In the genomic region with DNA sequence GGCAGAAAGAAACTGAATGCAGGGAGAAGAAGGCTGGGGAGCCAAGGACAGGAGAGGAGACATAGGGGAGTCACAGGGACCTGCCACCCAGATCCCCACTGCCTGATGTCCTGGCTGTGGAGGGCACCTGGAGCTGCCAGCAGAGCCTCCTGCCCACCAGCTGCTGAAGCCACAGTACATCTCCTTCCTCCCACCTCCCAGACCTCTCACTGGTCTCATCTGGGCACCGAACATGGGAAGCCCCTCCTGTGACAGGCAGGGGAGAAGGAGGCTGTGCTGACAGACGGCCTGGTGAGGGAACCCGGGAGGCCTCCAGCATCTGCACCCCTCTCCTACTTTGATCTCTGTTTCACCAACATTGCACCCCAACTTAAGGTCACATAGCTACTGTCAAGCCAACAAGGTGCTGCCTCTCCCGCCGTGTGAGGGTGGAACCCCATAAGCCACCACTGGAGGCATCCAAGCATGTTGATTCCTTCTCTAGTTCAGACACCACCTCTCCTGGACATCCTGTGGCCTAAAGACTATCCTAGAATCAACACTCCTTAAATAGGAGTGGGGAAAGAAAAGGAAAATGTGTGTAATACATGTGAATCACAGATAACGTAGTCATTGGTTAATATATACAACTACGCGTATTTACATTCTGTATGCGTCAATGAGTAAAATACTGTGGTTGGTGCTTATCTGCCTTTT, we compare ENCODE assay signal across 9 cellular contexts. TPM values are rescaled to one million over a fixed set of nuclear protein-coding genes. Genes with fewer than 3 reads are reported as not detected.
A peak's percentile ranks its signal among the peaks of the same experiment; 100 is the strongest.
DNase-seq lines count a peak whose midpoint lies in the region; ATAC-seq and TF ChIP-seq lines count a peak whose summit lies in the region.
"Had no signal": no experiment of that assay in that cellular context is flagged by ENCODE, and none has a peak within 500 bp of the region (broad histone marks: within the 10 kb centered on the region; RNA-seq: fewer than 3 reads in every experiment).

No MANE protein-coding gene starts in this region.

- H3K4me3 ChIP-seq in WERI-Rb-1 (ENCODE audit: low read depth, low read length) (no peak overlapping the region), endodermal cell (ENCODE audit: low read length) (no peak overlapping the region)

- H3K4me1 ChIP-seq in endodermal cell (ENCODE audit: control insufficient read depth, insufficient read depth, low read length): peaks cover 18% of the 10 kb centered on the region

- ATAC-seq in stimulated activated naive CD8-positive, alpha-beta T cell treated with anti-CD3 and anti-CD28 coated beads, Interleukin-15, amount 100 ng/mL, for 72 hours: no peak
- no peak for ATAC-seq in GM19397 (IDR thresholded peaks at IDR 0.05; ENCODE audit: unreplicated experiment)

- peak; percentile 13 for DNase-seq in activated CD4-positive, alpha-beta T cell treated with anti-CD3 and anti-CD28 coated beads for 1 hour
- DNase-seq in activated CD4-positive, alpha-beta T cell treated with anti-CD3 and anti-CD28 coated beads, Interleukin-2, amount 50 U/mL, for 4 hours: no peak
- DNase-seq in WERI-Rb-1: peak; percentile 15
- peak; percentile 49 for DNase-seq in endodermal cell
- peak in 1 of 2 donors; percentile 59 for DNase-seq in stimulated activated naive CD8-positive, alpha-beta T cell treated with anti-CD3 and anti-CD28 coated beads, Interleukin-15, amount 100 ng/mL, for 72 hours
- DNase-seq in G401 (ENCODE audit: low spot score): no peak
- DNase-seq in NCI-H1417 treated with DMSO at 0.1 percent for 48 hours (lab: John Stamatoyannopoulos, UW): no peak

- H3K36me3 ChIP-seq in WERI-Rb-1 (peaks cover 17% of the 10 kb centered on the region), endodermal cell (ENCODE audit: control insufficient read depth, insufficient read depth, low read length) (peaks cover 9% of the 10 kb centered on the region)
- H3K36me3 ChIP-seq: ascending aorta had no signal

- no peaks in the 10 kb centered on the region for H3K9me3 ChIP-seq in WERI-Rb-1 (ENCODE audit: severe bottlenecking)
- no peaks in the 10 kb centered on the region for H3K9me3 ChIP-seq in endodermal cell (ENCODE audit: control insufficient read depth, low read length)
- H3K9me3 ChIP-seq: ascending aorta had no signal

- no peaks in the 10 kb centered on the region for H3K9me3 Mint-ChIP-seq in endodermal cell
- H3K9me3 Mint-ChIP-seq in stimulated activated naive CD8-positive, alpha-beta T cell treated with anti-CD3 and anti-CD28 coated beads, Interleukin-15, amount 100 ng/mL, for 72 hours: no peaks in the 10 kb centered on the region

- H3K9ac ChIP-seq in endodermal cell (ENCODE audit: extremely low read depth, low read length, poor library complexity, severe bottlenecking): no peak overlapping the region

- no peak overlapping the region for H3K27ac Mint-ChIP-seq in endodermal cell
- H3K27ac Mint-ChIP-seq in stimulated activated naive CD8-positive, alpha-beta T cell treated with anti-CD3 and anti-CD28 coated beads, Interleukin-15, amount 100 ng/mL, for 72 hours: peak overlapping the region; percentile 92 to 98

- 91 to 96% methylated on average over 4 to 9 of the region's 9 CpGs for WGBS in endodermal cell (ENCODE audit: insufficient coverage in 1 of 2, insufficient read length in 1 of 2), 2 experiments

- peaks cover 17% of the 10 kb centered on the region for H3K4me1 Mint-ChIP-seq in endodermal cell
- peaks cover 77% of the 10 kb centered on the region for H3K4me1 Mint-ChIP-seq in stimulated activated naive CD8-positive, alpha-beta T cell treated with anti-CD3 and anti-CD28 coated beads, Interleukin-15, amount 100 ng/mL, for 72 hours

- H3K27me3 Mint-ChIP-seq in endodermal cell (ENCODE audit: insufficient read depth): peaks cover 21% of the 10 kb centered on the region
- H3K27me3 Mint-ChIP-seq in stimulated activated naive CD8-positive, alpha-beta T cell treated with anti-CD3 and anti-CD28 coated beads, Interleukin-15, amount 100 ng/mL, for 72 hours: no peaks in the 10 kb centered on the region

- no peaks in the 10 kb centered on the region for H3K27me3 ChIP-seq in WERI-Rb-1 (ENCODE audit: insufficient read depth, low read depth, severe bottlenecking)
- H3K27me3 ChIP-seq in endodermal cell (ENCODE audit: control insufficient read depth, insufficient read depth, low read length, poor library complexity, severe bottlenecking): peaks cover 11% of the 10 kb centered on the region
- H3K27me3 ChIP-seq: ascending aorta had no signal

- H3K4me3 Mint-ChIP-seq in endodermal cell: no peak overlapping the region
- peak overlapping the region; percentile 97 to 98 for H3K4me3 Mint-ChIP-seq in stimulated activated naive CD8-positive, alpha-beta T cell treated with anti-CD3 and anti-CD28 coated beads, Interleukin-15, amount 100 ng/mL, for 72 hours

- H3K36me3 Mint-ChIP-seq in endodermal cell (ENCODE audit: low read depth): peaks cover 17% of the 10 kb centered on the region

- TF ChIP-seq CTCF in WERI-Rb-1 (IDR thresholded peaks at IDR 0.05; ENCODE audit: low read depth, low read length) (peak; percentile 20; the same call in 1 of the 2 replicates), endodermal cell (conservative IDR thresholded peaks at IDR 0.05) (peak; percentile 45)

- in situ Hi-C loops in G401 (cut with HindIII; ENCODE audit: low sequenced_read_pairs): no loop called here

- H3K27ac ChIP-seq in WERI-Rb-1 (no peak overlapping the region), endodermal cell (ENCODE audit: low read depth, low read length) (no peak overlapping the region)

RNA-seq across cellular contexts. Expression of a gene that starts 3.6 kb away (rescaled TPM):
- 10 to 100 TPM; 38.4 to 52.4 TPM for total RNA-seq in endodermal cell
- 18.2 TPM for polyA plus RNA-seq in endodermal cell (2013, experiment 1 of 2)
- polyA plus RNA-seq in endodermal cell (2013, experiment 2 of 2): 18.1 TPM
- total RNA-seq in G401 (2014; rRNA removed; shearing (Covaris generic)): 3.3 and 5.6 TPM in 2 replicates

RNA-seq across cellular contexts. Expression of a gene that starts 4.6 kb away (rescaled TPM):
- 1 to 10 TPM; 1.4 to 2.8 TPM for total RNA-seq in endodermal cell
- polyA plus RNA-seq in endodermal cell (2013, experiment 1 of 2): 8.9 TPM
- polyA plus RNA-seq in endodermal cell (2013, experiment 2 of 2): 6.1 TPM
- 4.9 and 5.3 TPM in 2 replicates for total RNA-seq in G401 (2014; rRNA removed; shearing (Covaris generic))

RNA-seq across cellular contexts. Expression of a gene that starts 6.9 kb away (rescaled TPM):
- 10 to 100 TPM in 1 of 2 donors, 1 to 10 TPM in 1; 7.4 to 13.3 TPM for total RNA-seq in endodermal cell
- polyA plus RNA-seq in endodermal cell (2013, experiment 1 of 2): 6.2 TPM
- 4.8 TPM for polyA plus RNA-seq in endodermal cell (2013, experiment 2 of 2)
- total RNA-seq in G401 (2014; rRNA removed; shearing (Covaris generic)): 8.6 and 14.7 TPM in 2 replicates

RNA-seq across cellular contexts. Expression of a gene that starts 21.8 kb away (rescaled TPM):
- total RNA-seq in endodermal cell: 10 to 100 TPM; 58.9 to 61.9 TPM
- polyA plus RNA-seq in endodermal cell (2013, experiment 1 of 2): 43.3 TPM
- polyA plus RNA-seq in endodermal cell (2013, experiment 2 of 2): 41.5 TPM
- total RNA-seq in G401 (2014; rRNA removed; shearing (Covaris generic)): 37.6 and 43.0 TPM in 2 replicates

Comparison
In these comparisons a context has a peak if more than half of its experiments do, and no peak if none do; other contexts are left out.
1. DNase-seq: peak in activated CD4-positive, alpha-beta T cell treated with anti-CD3 and anti-CD28 coated beads for 1 hour (single experiment), WERI-Rb-1 (single experiment) and endodermal cell (single experiment); none in activated CD4-positive, alpha-beta T cell treated with anti-CD3 and anti-CD28 coated beads, Interleukin-2, amount 50 U/mL, for 4 hours (0 of 2), G401 (single experiment) and NCI-H1417 treated with DMSO at 0.1 percent for 48 hours (single experiment).